Comparison of ENCODE assay signal across 1 cellular context in the genomic region with DNA sequence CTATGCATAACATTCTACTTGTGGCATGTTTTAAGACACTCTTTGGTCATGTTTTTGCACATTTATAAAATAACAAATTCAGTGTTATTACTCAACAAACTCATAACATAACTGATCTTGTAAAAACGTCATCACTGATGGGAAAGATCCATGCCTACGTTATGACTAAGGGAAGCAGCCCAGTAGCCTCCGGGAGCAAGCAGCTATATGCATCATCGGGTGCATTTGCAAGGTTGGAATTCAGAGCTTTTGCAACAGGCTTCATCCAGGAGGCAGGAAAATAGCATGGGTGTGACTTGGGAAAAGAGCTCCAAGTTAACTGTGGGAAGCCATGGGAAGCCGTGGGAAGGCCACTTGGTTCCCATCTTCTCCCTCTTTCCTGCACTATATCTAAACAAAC.
TF ChIP-seq lines count a peak whose summit lies in the region.

No MANE protein-coding gene starts in this region.

TF ChIP-seq in IMR-90, 13 proteins besides CTCF, POLR2A, EP300 and RAD21 (continued from another document):
- TF ChIP-seq MXI1 (IDR thresholded peaks at IDR 0.05; ENCODE audit: borderline replicate concordance, low read depth, low read length) (no peak), RFX5 (IDR thresholded peaks at IDR 0.05; ENCODE audit: low read depth, low read length) (no peak), MAZ (IDR thresholded peaks at IDR 0.05; ENCODE audit: borderline replicate concordance, low read depth, low read length) (peak; percentile 23; the same call in 1 of the 2 replicates), BHLHE40 (IDR thresholded peaks at IDR 0.05; ENCODE audit: low read depth, low read length) (peak; percentile 40; the same call in 1 of the 2 replicates), CHD1 (IDR thresholded peaks at IDR 0.05; ENCODE audit: low read depth, low read length) (no peak; the same call in 1 of the 2 replicates), FOS (IDR thresholded peaks at IDR 0.05; ENCODE audit: low read depth, low read length) (peak; percentile 89), USF2 (IDR thresholded peaks at IDR 0.05; ENCODE audit: low read depth, low read length) (no peak)
